1 cellular context compared by ENCODE assay signal in genomic region chr11:71418643-71419042, GRCh38.
TF ChIP-seq lines count a peak whose summit lies in the region.

No MANE protein-coding gene starts in this region.

TF ChIP-seq in GM23338, 12 proteins besides CTCF, POLR2A, EP300 and RAD21 (continued from another document):
- TF ChIP-seq REST (IDR thresholded peaks at IDR 0.05; ENCODE audit: unreplicated experiment) (no peak), NANOG (IDR thresholded peaks at IDR 0.05; ENCODE audit: borderline replicate concordance) (no peak), CREB1 (CRISPR knock-in tag; IDR thresholded peaks at IDR 0.05; ENCODE audit: low read depth) (no peak), EZH2phosphoT487 (IDR thresholded peaks at IDR 0.05; ENCODE audit: unreplicated experiment) (no peak)
